In genomic region chr3:65146149-65146548, GRCh38 we compare ENCODE assay signal across 16 cellular contexts.
DNase-seq lines count a peak whose midpoint lies in the region; ATAC-seq and TF ChIP-seq lines count a peak whose summit lies in the region.
"Had no signal": no experiment of that assay in that cellular context is flagged by ENCODE, and none has a peak within 500 bp of the region (broad histone marks: within the 10 kb centered on the region; RNA-seq: fewer than 3 reads in every experiment).

No MANE protein-coding gene starts in this region.

- H3K9me3 ChIP-seq in HCT116 (ENCODE audit: control insufficient read depth in 1 of 2, insufficient read depth in 1 of 2, low read depth in 1 of 2, low read length in 2 of 2): no peaks in the 10 kb centered on the region

- no peaks in the 10 kb centered on the region for H3K79me2 ChIP-seq in HCT116 (ENCODE audit: insufficient read depth, low read length)

- H3K27ac ChIP-seq in HCT116 (ENCODE audit: low read depth, low read length): no peak overlapping the region

- POLR2A ChIA-PET in HCT116 (lab: Charles Lee): no interaction called here
- POLR2A ChIA-PET in activated CD4-positive, alpha-beta T cell treated with anti-CD3 and anti-CD28 coated beads, Interleukin-2, amount 10 ng/mL, durations not matched to agents 7 days and 5 days (lab: Charles Lee): no interaction called here

- TF ChIP-seq CTCF in HCT116 (IDR thresholded peaks at IDR 0.05 in 2 of 3, conservative IDR thresholded peaks at IDR 0.05 in 1 of 3; ENCODE audit: borderline replicate concordance in 1 of 3, insufficient read depth in 1 of 3, low read depth in 2 of 3, low read length in 2 of 3) (no peak), progenitor cell of endocrine pancreas (IDR thresholded peaks at IDR 0.05; ENCODE audit: unreplicated experiment) (no peak), GM13977 (IDR thresholded peaks at IDR 0.05; ENCODE audit: extremely low read depth, insufficient read depth, missing control alignments) (no peak)

- H3K27me3 Mint-ChIP-seq in progenitor cell of endocrine pancreas: peaks cover 3% of the 10 kb centered on the region
- H3K27me3 Mint-ChIP-seq in activated CD4-positive, alpha-beta T cell treated with anti-CD3 and anti-CD28 coated beads, Interleukin-2, amount 10 ng/mL, durations not matched to agents 7 days and 5 days: no peaks in the 10 kb centered on the region
- H3K27me3 Mint-ChIP-seq: central memory CD8-positive, alpha-beta T cell had no signal

- BruUV-seq in HCT116 (replicated peaks; lab: Mats Ljungman, UMichigan): no TSS peak

- no peak overlapping the region for H2AFZ ChIP-seq in HCT116 (ENCODE audit: low read depth, low read length, poor library complexity, severe bottlenecking)

- H3K36me3 ChIP-seq in HCT116 (ENCODE audit: control insufficient read depth in 1 of 2, insufficient read depth in 2 of 2, low read length in 2 of 2): no peaks in the 10 kb centered on the region

- H3K9me2 ChIP-seq in HCT116 (ENCODE audit: insufficient read depth): no peaks in the 10 kb centered on the region

- peaks cover 0 to 7% of the 10 kb centered on the region in 2 experiments; a peak in 2 of 4 replicates for H3K4me1 ChIP-seq in HCT116 (ENCODE audit: control insufficient read depth in 1 of 2, insufficient read depth in 2 of 2, low read length in 2 of 2)

- TF ChIP-seq POLR2A in HCT116 (IDR thresholded peaks at IDR 0.05; ENCODE audit: borderline replicate concordance, extremely low read depth, insufficient read depth, insufficient read length): no peak

- DNase-seq in HCT116 (ENCODE audit: low read depth, low spot score) (no peak), SW480 (ENCODE audit: low spot score) (peak; percentile 81), iPS DF 19.7 (ENCODE audit: low read depth, low spot score) (peak; percentile 93), progenitor cell of endocrine pancreas (ENCODE audit: low spot score, unreplicated experiment) (no peak), NCI-H524 treated with DMSO at 0.1 percent for 48 hours (lab: John Stamatoyannopoulos, UW) (no peak), GM13977 (ENCODE audit: low spot score) (no peak)
- no peak for DNase-seq in activated CD4-positive, alpha-beta T cell treated with anti-CD3 and anti-CD28 coated beads, Interleukin-2, amount 10 ng/mL, durations not matched to agents 7 days and 5 days
- DNase-seq: activated CD4-positive, alpha-beta T cell treated with anti-CD3 and anti-CD28 coated beads, Interleukin-2, amount 50 U/mL, for 4 hours; activated naive CD4-positive, alpha-beta T cell treated with Interleukin-2 at 50 U/mL for 16 hours; CD8-positive, alpha-beta T cell; natural killer cell; NCI-H2171 treated with DMSO at 0.1 percent for 48 hours; OCI-M1; T-helper 2 cell had no signal

- TF ChIP-seq RAD21 in HCT116 (IDR thresholded peaks at IDR 0.05; ENCODE audit: low read depth): no peak

- H3K4me3 ChIP-seq in HCT116 (replicated peaks in 1 of 2; ENCODE audit: low read depth in 1 of 2, low read length in 2 of 2): no peak overlapping the region

- in situ Hi-C loops in GM13977 (cut with MboI; ENCODE audit: low pct_unique_long_range_greater_than_20kb, low sequenced_read_pairs, unreplicated experiment): no loop called here

- no peak overlapping the region for H3K9ac ChIP-seq in HCT116 (ENCODE audit: low read length)

- CTCF ChIA-PET in HCT116 (lab: Charles Lee): interaction anchor here (1.3 kb wide), 1 partner anchor 24 kb away, joined by 4 read pairs; no protein-coding TSS in a partner anchor
- CTCF ChIA-PET in activated CD4-positive, alpha-beta T cell treated with anti-CD3 and anti-CD28 coated beads, Interleukin-2, amount 10 ng/mL, durations not matched to agents 7 days and 5 days (lab: Charles Lee): no interaction called here

- intact Hi-C loops in HCT116 (cut with micrococcal nuclease): no loop called here

- RAD21 ChIA-PET in HCT116 (lab: Charles Lee; ENCODE audit: low non-redundant PET in 1 of 2, low total read pairs in 2 of 2, uncharacterized antibody in 2 of 2, unreplicated experiment in 2 of 2): no interaction called here

- H3K4me3 Mint-ChIP-seq in progenitor cell of endocrine pancreas (ENCODE audit: low read depth): no peak overlapping the region
- no peak overlapping the region for H3K4me3 Mint-ChIP-seq in activated CD4-positive, alpha-beta T cell treated with anti-CD3 and anti-CD28 coated beads, Interleukin-2, amount 10 ng/mL, durations not matched to agents 7 days and 5 days
- H3K4me3 Mint-ChIP-seq: CD8-positive, alpha-beta T cell; central memory CD8-positive, alpha-beta T cell; natural killer cell had no signal

- H3K36me3 Mint-ChIP-seq in progenitor cell of endocrine pancreas (ENCODE audit: insufficient read depth): no peaks in the 10 kb centered on the region
- no peaks in the 10 kb centered on the region for H3K36me3 Mint-ChIP-seq in activated CD4-positive, alpha-beta T cell treated with anti-CD3 and anti-CD28 coated beads, Interleukin-2, amount 10 ng/mL, durations not matched to agents 7 days and 5 days (ENCODE audit: low read depth)
- H3K36me3 Mint-ChIP-seq: CD8-positive, alpha-beta T cell; natural killer cell had no signal

- ATAC-seq in HCT116 (peak; percentile 34; the same call in 1 of the 2 replicates), GM18502 (IDR thresholded peaks at IDR 0.05; ENCODE audit: poor library complexity, unreplicated experiment) (no peak)
- ATAC-seq: CD8-positive, alpha-beta T cell; natural killer cell had no signal

- peaks cover 12% of the 10 kb centered on the region for H3K4me1 Mint-ChIP-seq in progenitor cell of endocrine pancreas (ENCODE audit: low read depth)
- H3K4me1 Mint-ChIP-seq in activated CD4-positive, alpha-beta T cell treated with anti-CD3 and anti-CD28 coated beads, Interleukin-2, amount 10 ng/mL, durations not matched to agents 7 days and 5 days: no peaks in the 10 kb centered on the region
- H3K4me1 Mint-ChIP-seq: central memory CD8-positive, alpha-beta T cell; natural killer cell had no signal

- no peak overlapping the region for H3K4me2 ChIP-seq in HCT116 (ENCODE audit: low read length)

- H4K20me1 ChIP-seq in HCT116 (ENCODE audit: insufficient read depth): no peaks in the 10 kb centered on the region

- peaks cover 4% of the 10 kb centered on the region; the same call in 1 of the 2 replicates for H3K27me3 ChIP-seq in HCT116 (ENCODE audit: insufficient read depth, low read length)

- peak overlapping the region; percentile 57 for H3K27ac Mint-ChIP-seq in progenitor cell of endocrine pancreas
- H3K27ac Mint-ChIP-seq in activated CD4-positive, alpha-beta T cell treated with anti-CD3 and anti-CD28 coated beads, Interleukin-2, amount 10 ng/mL, durations not matched to agents 7 days and 5 days: no peak overlapping the region
- H3K27ac Mint-ChIP-seq: CD8-positive, alpha-beta T cell; natural killer cell had no signal

- no peaks in the 10 kb centered on the region for H3K9me3 Mint-ChIP-seq in progenitor cell of endocrine pancreas (ENCODE audit: low read depth)
- peaks cover 2% of the 10 kb centered on the region for H3K9me3 Mint-ChIP-seq in activated CD4-positive, alpha-beta T cell treated with anti-CD3 and anti-CD28 coated beads, Interleukin-2, amount 10 ng/mL, durations not matched to agents 7 days and 5 days

TF ChIP-seq in HCT116, 20 proteins besides CTCF, POLR2A, EP300 and RAD21:
- TF ChIP-seq EGR1 (IDR thresholded peaks at IDR 0.05; ENCODE audit: low read depth) (no peak), CEBPB (IDR thresholded peaks at IDR 0.05; ENCODE audit: low read depth) (no peak), SRF (IDR thresholded peaks at IDR 0.05; ENCODE audit: low read depth) (no peak)
- TF ChIP-seq, protein P1, sequence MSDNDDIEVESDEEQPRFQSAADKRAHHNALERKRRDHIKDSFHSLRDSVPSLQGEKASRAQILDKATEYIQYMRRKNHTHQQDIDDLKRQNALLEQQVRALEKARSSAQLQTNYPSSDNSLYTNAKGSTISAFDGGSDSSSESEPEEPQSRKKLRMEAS (IDR thresholded peaks at IDR 0.05): peak; percentile 43; the same call in 1 of the 2 replicates
TF ChIP-seq in HCT116: peak in this region for 1.

Comparison
In these comparisons a context has a peak if more than half of its experiments do, and no peak if none do; other contexts are left out.
1. DNase-seq: peak in SW480 (single experiment) and iPS DF 19.7 (single experiment); none in HCT116 (single experiment), progenitor cell of endocrine pancreas (single experiment), NCI-H524 treated with DMSO at 0.1 percent for 48 hours (single experiment), GM13977 (single experiment) and activated CD4-positive, alpha-beta T cell treated with anti-CD3 and anti-CD28 coated beads, Interleukin-2, amount 10 ng/mL, durations not matched to agents 7 days and 5 days (single experiment).